ENCODE assay signal across 1 cellular context in the genomic region with DNA sequence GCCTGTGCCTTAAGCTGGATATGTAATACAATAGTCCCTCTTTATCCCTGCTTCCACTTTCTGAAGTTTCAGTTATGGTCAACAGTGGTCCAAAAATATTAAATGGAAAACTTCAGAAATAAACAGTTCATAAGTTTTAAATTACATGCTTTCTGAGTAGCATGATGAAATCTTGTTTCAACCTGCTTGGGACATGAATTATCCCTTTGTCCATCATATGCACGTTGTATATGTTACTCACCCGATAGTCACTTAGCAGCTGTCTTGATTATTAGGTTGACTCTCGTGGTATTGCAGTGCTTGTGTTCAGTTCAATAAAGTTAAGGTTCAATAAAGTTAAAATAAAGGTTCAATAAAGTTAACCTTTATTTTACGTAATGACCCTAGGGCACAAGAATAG.
TF ChIP-seq lines count a peak whose summit lies in the region.

No MANE protein-coding gene starts in this region.

TF ChIP-seq in WTC11, 78 proteins besides CTCF, POLR2A, EP300 and RAD21:
- TF ChIP-seq, protein P1, sequence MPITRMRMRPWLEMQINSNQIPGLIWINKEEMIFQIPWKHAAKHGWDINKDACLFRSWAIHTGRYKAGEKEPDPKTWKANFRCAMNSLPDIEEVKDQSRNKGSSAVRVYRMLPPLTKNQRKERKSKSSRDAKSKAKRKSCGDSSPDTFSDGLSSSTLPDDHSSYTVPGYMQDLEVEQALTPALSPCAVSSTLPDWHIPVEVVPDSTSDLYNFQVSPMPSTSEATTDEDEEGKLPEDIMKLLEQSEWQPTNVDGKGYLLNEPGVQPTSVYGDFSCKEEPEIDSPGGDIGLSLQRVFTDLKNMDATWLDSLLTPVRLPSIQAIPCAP (CRISPR knock-in tag; IDR thresholded peaks at IDR 0.05): no peak
